2 cellular contexts compared by ENCODE assay signal in the genomic region with DNA sequence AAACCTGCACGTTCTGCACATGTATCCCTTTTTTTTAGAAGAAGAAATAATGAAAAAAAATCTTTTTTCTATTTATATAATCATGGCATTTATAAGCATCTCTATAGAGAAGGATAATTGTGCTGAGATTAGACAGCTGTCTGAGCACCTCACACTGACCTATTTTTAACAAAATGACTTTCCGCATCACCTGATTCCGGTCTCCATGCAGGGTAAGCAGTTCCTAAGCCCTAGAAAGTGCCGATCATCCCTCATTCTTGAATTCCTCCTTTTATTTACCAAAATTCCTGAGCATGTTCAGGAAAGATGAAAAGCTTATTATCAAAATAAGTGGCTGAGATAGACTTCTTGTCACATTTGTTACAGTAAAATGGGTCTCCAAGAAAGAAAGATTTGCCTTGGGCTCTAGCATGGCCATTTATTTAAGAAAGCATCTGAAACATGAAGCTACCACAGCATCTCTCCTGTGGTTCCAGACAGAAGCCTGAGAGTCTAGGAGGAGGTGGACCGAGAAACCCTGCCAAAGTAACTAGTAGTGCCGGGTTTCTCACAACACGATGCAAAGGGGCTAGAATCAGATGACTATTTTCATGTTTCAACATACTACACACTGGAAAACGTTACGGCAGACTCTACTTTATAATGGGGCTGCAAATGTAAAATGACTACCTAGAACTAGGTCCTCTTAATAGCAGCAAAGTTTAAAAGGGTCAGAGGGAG.
TF ChIP-seq lines count a peak whose summit lies in the region.

No MANE protein-coding gene starts in this region.

TF ChIP-seq in HepG2, 621 proteins besides CTCF, POLR2A, EP300 and RAD21:
- no peak for TF ChIP-seq TAF15 (IDR thresholded peaks at IDR 0.05; ENCODE audit: low read depth, low read length, poor library complexity, severe bottlenecking)

TF ChIP-seq in WTC11, 78 proteins besides CTCF, POLR2A, EP300 and RAD21:
- TF ChIP-seq AR (CRISPR knock-in tag; IDR thresholded peaks at IDR 0.05) (no peak), KAT7 (CRISPR knock-in tag; IDR thresholded peaks at IDR 0.05; ENCODE audit: borderline replicate concordance) (no peak), HMGA2 (CRISPR knock-in tag; IDR thresholded peaks at IDR 0.05) (no peak), STAT6 (CRISPR knock-in tag; conservative IDR thresholded peaks at IDR 0.05; ENCODE audit: low read depth) (no peak), SOX15 (CRISPR knock-in tag; IDR thresholded peaks at IDR 0.05) (no peak), NR2C2 (CRISPR knock-in tag; IDR thresholded peaks at IDR 0.05) (no peak), ZNF416 (CRISPR knock-in tag; IDR thresholded peaks at IDR 0.05) (no peak), NFYB (CRISPR knock-in tag; conservative IDR thresholded peaks at IDR 0.05; ENCODE audit: low read depth) (no peak), ZNF423 (CRISPR knock-in tag; IDR thresholded peaks at IDR 0.05) (no peak), ERG (CRISPR knock-in tag; IDR thresholded peaks at IDR 0.05) (no peak)
- TF ChIP-seq, protein P1, sequence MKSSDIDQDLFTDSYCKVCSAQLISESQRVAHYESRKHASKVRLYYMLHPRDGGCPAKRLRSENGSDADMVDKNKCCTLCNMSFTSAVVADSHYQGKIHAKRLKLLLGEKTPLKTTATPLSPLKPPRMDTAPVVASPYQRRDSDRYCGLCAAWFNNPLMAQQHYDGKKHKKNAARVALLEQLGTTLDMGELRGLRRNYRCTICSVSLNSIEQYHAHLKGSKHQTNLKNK (CRISPR knock-in tag; IDR thresholded peaks at IDR 0.05): no peak
- TF ChIP-seq, protein P2, sequence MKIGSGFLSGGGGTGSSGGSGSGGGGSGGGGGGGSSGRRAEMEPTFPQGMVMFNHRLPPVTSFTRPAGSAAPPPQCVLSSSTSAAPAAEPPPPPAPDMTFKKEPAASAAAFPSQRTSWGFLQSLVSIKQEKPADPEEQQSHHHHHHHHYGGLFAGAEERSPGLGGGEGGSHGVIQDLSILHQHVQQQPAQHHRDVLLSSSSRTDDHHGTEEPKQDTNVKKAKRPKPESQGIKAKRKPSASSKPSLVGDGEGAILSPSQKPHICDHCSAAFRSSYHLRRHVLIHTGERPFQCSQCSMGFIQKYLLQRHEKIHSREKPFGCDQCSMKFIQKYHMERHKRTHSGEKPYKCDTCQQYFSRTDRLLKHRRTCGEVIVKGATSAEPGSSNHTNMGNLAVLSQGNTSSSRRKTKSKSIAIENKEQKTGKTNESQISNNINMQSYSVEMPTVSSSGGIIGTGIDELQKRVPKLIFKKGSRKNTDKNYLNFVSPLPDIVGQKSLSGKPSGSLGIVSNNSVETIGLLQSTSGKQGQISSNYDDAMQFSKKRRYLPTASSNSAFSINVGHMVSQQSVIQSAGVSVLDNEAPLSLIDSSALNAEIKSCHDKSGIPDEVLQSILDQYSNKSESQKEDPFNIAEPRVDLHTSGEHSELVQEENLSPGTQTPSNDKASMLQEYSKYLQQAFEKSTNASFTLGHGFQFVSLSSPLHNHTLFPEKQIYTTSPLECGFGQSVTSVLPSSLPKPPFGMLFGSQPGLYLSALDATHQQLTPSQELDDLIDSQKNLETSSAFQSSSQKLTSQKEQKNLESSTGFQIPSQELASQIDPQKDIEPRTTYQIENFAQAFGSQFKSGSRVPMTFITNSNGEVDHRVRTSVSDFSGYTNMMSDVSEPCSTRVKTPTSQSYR (CRISPR knock-in tag; IDR thresholded peaks at IDR 0.05): no peak
- TF ChIP-seq, protein P3, sequence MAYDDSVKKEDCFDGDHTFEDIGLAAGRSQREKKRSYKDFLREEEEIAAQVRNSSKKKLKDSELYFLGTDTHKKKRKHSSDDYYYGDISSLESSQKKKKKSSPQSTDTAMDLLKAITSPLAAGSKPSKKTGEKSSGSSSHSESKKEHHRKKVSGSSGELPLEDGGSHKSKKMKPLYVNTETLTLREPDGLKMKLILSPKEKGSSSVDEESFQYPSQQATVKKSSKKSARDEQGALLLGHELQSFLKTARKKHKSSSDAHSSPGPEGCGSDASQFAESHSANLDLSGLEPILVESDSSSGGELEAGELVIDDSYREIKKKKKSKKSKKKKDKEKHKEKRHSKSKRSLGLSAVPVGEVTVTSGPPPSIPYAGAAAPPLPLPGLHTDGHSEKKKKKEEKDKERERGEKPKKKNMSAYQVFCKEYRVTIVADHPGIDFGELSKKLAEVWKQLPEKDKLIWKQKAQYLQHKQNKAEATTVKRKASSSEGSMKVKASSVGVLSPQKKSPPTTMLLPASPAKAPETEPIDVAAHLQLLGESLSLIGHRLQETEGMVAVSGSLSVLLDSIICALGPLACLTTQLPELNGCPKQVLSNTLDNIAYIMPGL (CRISPR knock-in tag; IDR thresholded peaks at IDR 0.05): no peak
